Comparison of ENCODE assay signal across 1 cellular context in the genomic region with DNA sequence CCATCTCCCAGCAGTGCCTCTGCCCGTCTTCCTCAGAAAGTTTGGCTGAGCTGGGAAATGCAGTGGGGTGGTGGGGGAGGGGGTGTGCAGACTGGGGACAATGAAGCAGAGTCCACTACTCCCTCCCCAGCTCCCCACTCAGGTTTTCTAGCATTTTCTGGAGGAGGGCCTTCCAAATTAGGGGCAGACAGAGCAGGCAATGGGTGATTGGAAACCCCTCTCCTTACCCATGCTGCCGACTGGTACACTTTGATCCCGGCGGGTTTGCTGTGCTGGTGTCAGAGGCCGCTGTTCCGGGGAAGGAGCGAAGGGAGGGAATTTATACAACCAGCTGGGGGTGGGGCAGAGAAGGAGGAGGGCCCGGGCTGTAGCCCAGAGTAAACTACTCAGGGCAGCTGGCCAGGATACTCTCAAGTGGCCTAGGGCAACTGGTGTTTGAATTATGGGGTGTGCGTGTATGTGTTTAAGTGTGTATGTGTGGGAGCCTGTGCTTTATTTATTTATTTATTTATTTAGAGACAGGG.
TF ChIP-seq lines count a peak whose summit lies in the region.

A gene (minus strand): TSS at position 295 of the 524 bp plus-strand sequence. CDS start 64 bp downstream, at position 231.

TF ChIP-seq in HepG2, 621 proteins besides CTCF, POLR2A, EP300 and RAD21 (continued from another document and continues in another):
- TF ChIP-seq, protein P1, sequence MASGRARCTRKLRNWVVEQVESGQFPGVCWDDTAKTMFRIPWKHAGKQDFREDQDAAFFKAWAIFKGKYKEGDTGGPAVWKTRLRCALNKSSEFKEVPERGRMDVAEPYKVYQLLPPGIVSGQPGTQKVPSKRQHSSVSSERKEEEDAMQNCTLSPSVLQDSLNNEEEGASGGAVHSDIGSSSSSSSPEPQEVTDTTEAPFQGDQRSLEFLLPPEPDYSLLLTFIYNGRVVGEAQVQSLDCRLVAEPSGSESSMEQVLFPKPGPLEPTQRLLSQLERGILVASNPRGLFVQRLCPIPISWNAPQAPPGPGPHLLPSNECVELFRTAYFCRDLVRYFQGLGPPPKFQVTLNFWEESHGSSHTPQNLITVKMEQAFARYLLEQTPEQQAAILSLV (CRISPR knock-in tag; IDR thresholded peaks at IDR 0.05; ENCODE audit: borderline replicate concordance), result no peak
- TF ChIP-seq ERF (CRISPR knock-in tag; IDR thresholded peaks at IDR 0.05) (peak; percentile 54; the same call in 1 of the 2 replicates), ZNF350 (CRISPR knock-in tag; IDR thresholded peaks at IDR 0.05; ENCODE audit: borderline replicate concordance, low read depth) (no peak; the same call in 1 of the 2 replicates), SIX4 (CRISPR knock-in tag; IDR thresholded peaks at IDR 0.05) (no peak), MLLT10 (CRISPR knock-in tag; IDR thresholded peaks at IDR 0.05) (no peak), ZNF841 (CRISPR knock-in tag; IDR thresholded peaks at IDR 0.05; ENCODE audit: borderline replicate concordance) (no peak), EHMT2 (IDR thresholded peaks at IDR 0.05; ENCODE audit: borderline replicate concordance, low read depth, low read length) (no peak), MED13 (CRISPR knock-in tag; IDR thresholded peaks at IDR 0.05) (0 out of 2 replicates have a peak, but pooled peaks have one; percentile 16), HNRNPUL1 (IDR thresholded peaks at IDR 0.05; ENCODE audit: low read depth, low read length) (no peak), SP2 (CRISPR knock-in tag; IDR thresholded peaks at IDR 0.05) (no peak), ZNF879 (CRISPR knock-in tag; IDR thresholded peaks at IDR 0.05) (no peak), ZSCAN12 (CRISPR knock-in tag; IDR thresholded peaks at IDR 0.05) (no peak), ZIK1 (CRISPR knock-in tag; IDR thresholded peaks at IDR 0.05; ENCODE audit: borderline replicate concordance, low read depth) (no peak), JUND (CRISPR knock-in tag; IDR thresholded peaks at IDR 0.05) (no peak), ZBTB3 (CRISPR knock-in tag; IDR thresholded peaks at IDR 0.05; ENCODE audit: borderline replicate concordance, low read depth) (no peak), ATF7-NPFF (CRISPR knock-in tag; IDR thresholded peaks at IDR 0.05; ENCODE audit: low read depth) (no peak), ADNP (CRISPR knock-in tag; IDR thresholded peaks at IDR 0.05) (no peak), U2AF2 (IDR thresholded peaks at IDR 0.05; ENCODE audit: low read depth, low read length) (no peak), NR2F6 (IDR thresholded peaks at IDR 0.05) (no peak; the same call in 1 of the 2 replicates), NR2F6 (CRISPR knock-in tag; IDR thresholded peaks at IDR 0.05) (peak; percentile 27; the same call in 1 of the 2 replicates), SNRNP70 (IDR thresholded peaks at IDR 0.05; ENCODE audit: low read depth, low read length) (no peak), CREB1 (IDR thresholded peaks at IDR 0.05) (no peak), CREB1 (CRISPR knock-in tag; IDR thresholded peaks at IDR 0.05) (no peak), ZNF773 (CRISPR knock-in tag; IDR thresholded peaks at IDR 0.05; ENCODE audit: borderline replicate concordance) (no peak), GTF2F1 (IDR thresholded peaks at IDR 0.05; ENCODE audit: low read length) (no peak), KLF15 (CRISPR knock-in tag; IDR thresholded peaks at IDR 0.05; ENCODE audit: borderline replicate concordance) (no peak; the same call in 1 of the 2 replicates), RCOR2 (CRISPR knock-in tag; IDR thresholded peaks at IDR 0.05) (no peak), MAZ (IDR thresholded peaks at IDR 0.05; ENCODE audit: borderline replicate concordance, low read depth, low read length) (peak; percentile 91), MAZ (CRISPR knock-in tag; IDR thresholded peaks at IDR 0.05; ENCODE audit: low read depth) (no peak; the same call in none of the 2 replicates), KDM3A (CRISPR knock-in tag; IDR thresholded peaks at IDR 0.05; ENCODE audit: low read depth) (no peak)
- TF ChIP-seq, protein P2, sequence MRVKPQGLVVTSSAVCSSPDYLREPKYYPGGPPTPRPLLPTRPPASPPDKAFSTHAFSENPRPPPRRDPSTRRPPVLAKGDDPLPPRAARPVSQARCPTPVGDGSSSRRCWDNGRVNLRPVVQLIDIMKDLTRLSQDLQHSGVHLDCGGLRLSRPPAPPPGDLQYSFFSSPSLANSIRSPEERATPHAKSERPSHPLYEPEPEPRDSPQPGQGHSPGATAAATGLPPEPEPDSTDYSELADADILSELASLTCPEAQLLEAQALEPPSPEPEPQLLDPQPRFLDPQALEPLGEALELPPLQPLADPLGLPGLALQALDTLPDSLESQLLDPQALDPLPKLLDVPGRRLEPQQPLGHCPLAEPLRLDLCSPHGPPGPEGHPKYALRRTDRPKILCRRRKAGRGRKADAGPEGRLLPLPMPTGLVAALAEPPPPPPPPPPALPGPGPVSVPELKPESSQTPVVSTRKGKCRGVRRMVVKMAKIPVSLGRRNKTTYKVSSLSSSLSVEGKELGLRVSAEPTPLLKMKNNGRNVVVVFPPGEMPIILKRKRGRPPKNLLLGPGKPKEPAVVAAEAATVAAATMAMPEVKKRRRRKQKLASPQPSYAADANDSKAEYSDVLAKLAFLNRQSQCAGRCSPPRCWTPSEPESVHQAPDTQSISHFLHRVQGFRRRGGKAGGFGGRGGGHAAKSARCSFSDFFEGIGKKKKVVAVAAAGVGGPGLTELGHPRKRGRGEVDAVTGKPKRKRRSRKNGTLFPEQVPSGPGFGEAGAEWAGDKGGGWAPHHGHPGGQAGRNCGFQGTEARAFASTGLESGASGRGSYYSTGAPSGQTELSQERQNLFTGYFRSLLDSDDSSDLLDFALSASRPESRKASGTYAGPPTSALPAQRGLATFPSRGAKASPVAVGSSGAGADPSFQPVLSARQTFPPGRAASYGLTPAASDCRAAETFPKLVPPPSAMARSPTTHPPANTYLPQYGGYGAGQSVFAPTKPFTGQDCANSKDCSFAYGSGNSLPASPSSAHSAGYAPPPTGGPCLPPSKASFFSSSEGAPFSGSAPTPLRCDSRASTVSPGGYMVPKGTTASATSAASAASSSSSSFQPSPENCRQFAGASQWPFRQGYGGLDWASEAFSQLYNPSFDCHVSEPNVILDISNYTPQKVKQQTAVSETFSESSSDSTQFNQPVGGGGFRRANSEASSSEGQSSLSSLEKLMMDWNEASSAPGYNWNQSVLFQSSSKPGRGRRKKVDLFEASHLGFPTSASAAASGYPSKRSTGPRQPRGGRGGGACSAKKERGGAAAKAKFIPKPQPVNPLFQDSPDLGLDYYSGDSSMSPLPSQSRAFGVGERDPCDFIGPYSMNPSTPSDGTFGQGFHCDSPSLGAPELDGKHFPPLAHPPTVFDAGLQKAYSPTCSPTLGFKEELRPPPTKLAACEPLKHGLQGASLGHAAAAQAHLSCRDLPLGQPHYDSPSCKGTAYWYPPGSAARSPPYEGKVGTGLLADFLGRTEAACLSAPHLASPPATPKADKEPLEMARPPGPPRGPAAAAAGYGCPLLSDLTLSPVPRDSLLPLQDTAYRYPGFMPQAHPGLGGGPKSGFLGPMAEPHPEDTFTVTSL (CRISPR knock-in tag; IDR thresholded peaks at IDR 0.05; ENCODE audit: borderline replicate concordance), result peak; percentile 42; the same call in 1 of the 2 replicates
- TF ChIP-seq, protein P3, sequence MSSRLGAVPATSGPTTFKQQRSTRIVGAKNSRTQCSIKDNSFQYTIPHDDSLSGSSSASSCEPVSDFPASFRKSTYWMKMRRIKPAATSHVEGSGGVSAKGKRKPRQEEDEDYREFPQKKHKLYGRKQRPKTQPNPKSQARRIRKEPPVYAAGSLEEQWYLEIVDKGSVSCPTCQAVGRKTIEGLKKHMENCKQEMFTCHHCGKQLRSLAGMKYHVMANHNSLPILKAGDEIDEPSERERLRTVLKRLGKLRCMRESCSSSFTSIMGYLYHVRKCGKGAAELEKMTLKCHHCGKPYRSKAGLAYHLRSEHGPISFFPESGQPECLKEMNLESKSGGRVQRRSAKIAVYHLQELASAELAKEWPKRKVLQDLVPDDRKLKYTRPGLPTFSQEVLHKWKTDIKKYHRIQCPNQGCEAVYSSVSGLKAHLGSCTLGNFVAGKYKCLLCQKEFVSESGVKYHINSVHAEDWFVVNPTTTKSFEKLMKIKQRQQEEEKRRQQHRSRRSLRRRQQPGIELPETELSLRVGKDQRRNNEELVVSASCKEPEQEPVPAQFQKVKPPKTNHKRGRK (CRISPR knock-in tag; IDR thresholded peaks at IDR 0.05), result no peak
- TF ChIP-seq, protein P4, sequence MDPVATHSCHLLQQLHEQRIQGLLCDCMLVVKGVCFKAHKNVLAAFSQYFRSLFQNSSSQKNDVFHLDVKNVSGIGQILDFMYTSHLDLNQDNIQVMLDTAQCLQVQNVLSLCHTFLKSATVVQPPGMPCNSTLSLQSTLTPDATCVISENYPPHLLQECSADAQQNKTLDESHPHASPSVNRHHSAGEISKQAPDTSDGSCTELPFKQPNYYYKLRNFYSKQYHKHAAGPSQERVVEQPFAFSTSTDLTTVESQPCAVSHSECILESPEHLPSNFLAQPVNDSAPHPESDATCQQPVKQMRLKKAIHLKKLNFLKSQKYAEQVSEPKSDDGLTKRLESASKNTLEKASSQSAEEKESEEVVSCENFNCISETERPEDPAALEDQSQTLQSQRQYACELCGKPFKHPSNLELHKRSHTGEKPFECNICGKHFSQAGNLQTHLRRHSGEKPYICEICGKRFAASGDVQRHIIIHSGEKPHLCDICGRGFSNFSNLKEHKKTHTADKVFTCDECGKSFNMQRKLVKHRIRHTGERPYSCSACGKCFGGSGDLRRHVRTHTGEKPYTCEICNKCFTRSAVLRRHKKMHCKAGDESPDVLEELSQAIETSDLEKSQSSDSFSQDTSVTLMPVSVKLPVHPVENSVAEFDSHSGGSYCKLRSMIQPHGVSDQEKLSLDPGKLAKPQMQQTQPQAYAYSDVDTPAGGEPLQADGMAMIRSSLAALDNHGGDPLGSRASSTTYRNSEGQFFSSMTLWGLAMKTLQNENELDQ (CRISPR knock-in tag; IDR thresholded peaks at IDR 0.05; ENCODE audit: borderline replicate concordance), result no peak
- TF ChIP-seq, protein P5, sequence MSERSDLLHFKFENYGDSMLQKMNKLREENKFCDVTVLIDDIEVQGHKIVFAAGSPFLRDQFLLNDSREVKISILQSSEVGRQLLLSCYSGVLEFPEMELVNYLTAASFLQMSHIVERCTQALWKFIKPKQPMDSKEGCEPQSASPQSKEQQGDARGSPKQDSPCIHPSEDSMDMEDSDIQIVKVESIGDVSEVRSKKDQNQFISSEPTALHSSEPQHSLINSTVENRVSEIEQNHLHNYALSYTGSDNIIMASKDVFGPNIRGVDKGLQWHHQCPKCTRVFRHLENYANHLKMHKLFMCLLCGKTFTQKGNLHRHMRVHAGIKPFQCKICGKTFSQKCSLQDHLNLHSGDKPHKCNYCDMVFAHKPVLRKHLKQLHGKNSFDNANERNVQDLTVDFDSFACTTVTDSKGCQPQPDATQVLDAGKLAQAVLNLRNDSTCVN (CRISPR knock-in tag; IDR thresholded peaks at IDR 0.05; ENCODE audit: borderline replicate concordance), result no peak
- TF ChIP-seq, protein P6, sequence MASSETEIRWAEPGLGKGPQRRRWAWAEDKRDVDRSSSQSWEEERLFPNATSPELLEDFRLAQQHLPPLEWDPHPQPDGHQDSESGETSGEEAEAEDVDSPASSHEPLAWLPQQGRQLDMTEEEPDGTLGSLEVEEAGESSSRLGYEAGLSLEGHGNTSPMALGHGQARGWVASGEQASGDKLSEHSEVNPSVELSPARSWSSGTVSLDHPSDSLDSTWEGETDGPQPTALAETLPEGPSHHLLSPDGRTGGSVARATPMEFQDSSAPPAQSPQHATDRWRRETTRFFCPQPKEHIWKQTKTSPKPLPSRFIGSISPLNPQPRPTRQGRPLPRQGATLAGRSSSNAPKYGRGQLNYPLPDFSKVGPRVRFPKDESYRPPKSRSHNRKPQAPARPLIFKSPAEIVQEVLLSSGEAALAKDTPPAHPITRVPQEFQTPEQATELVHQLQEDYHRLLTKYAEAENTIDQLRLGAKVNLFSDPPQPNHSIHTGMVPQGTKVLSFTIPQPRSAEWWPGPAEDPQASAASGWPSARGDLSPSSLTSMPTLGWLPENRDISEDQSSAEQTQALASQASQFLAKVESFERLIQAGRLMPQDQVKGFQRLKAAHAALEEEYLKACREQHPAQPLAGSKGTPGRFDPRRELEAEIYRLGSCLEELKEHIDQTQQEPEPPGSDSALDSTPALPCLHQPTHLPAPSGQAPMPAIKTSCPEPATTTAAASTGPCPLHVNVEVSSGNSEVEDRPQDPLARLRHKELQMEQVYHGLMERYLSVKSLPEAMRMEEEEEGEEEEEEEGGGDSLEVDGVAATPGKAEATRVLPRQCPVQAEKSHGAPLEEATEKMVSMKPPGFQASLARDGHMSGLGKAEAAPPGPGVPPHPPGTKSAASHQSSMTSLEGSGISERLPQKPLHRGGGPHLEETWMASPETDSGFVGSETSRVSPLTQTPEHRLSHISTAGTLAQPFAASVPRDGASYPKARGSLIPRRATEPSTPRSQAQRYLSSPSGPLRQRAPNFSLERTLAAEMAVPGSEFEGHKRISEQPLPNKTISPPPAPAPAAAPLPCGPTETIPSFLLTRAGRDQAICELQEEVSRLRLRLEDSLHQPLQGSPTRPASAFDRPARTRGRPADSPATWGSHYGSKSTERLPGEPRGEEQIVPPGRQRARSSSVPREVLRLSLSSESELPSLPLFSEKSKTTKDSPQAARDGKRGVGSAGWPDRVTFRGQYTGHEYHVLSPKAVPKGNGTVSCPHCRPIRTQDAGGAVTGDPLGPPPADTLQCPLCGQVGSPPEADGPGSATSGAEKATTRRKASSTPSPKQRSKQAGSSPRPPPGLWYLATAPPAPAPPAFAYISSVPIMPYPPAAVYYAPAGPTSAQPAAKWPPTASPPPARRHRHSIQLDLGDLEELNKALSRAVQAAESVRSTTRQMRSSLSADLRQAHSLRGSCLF (CRISPR knock-in tag; IDR thresholded peaks at IDR 0.05; ENCODE audit: borderline replicate concordance), result no peak
- TF ChIP-seq, protein P7, sequence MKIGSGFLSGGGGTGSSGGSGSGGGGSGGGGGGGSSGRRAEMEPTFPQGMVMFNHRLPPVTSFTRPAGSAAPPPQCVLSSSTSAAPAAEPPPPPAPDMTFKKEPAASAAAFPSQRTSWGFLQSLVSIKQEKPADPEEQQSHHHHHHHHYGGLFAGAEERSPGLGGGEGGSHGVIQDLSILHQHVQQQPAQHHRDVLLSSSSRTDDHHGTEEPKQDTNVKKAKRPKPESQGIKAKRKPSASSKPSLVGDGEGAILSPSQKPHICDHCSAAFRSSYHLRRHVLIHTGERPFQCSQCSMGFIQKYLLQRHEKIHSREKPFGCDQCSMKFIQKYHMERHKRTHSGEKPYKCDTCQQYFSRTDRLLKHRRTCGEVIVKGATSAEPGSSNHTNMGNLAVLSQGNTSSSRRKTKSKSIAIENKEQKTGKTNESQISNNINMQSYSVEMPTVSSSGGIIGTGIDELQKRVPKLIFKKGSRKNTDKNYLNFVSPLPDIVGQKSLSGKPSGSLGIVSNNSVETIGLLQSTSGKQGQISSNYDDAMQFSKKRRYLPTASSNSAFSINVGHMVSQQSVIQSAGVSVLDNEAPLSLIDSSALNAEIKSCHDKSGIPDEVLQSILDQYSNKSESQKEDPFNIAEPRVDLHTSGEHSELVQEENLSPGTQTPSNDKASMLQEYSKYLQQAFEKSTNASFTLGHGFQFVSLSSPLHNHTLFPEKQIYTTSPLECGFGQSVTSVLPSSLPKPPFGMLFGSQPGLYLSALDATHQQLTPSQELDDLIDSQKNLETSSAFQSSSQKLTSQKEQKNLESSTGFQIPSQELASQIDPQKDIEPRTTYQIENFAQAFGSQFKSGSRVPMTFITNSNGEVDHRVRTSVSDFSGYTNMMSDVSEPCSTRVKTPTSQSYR (CRISPR knock-in tag; IDR thresholded peaks at IDR 0.05; ENCODE audit: borderline replicate concordance), result peak; percentile 60
- TF ChIP-seq, protein P8, sequence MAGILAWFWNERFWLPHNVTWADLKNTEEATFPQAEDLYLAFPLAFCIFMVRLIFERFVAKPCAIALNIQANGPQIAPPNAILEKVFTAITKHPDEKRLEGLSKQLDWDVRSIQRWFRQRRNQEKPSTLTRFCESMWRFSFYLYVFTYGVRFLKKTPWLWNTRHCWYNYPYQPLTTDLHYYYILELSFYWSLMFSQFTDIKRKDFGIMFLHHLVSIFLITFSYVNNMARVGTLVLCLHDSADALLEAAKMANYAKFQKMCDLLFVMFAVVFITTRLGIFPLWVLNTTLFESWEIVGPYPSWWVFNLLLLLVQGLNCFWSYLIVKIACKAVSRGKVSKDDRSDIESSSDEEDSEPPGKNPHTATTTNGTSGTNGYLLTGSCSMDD (CRISPR knock-in tag; IDR thresholded peaks at IDR 0.05), result no peak
